Comparison of ENCODE assay signal across 17 cellular contexts in the genomic region with DNA sequence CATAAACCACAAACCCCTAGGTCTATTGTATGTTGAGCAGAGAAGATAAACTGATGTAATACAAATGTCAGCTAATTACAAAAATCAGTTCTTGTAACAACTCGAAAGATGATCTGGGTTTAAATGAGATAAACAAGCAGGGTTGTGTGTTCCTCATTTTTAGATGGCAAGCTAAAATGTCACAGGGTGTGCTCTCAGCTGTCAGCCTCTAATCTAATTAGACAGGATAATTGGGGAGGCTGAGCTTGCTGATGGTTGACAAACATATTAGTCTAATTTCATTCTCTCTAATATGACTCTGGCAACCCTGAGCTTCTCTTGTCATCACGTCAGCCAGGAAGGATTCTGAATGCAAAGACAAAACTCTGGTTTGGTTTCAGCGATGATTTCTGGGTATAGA.
"Had no signal": no experiment of that assay in that cellular context is flagged by ENCODE, and none has a peak within 500 bp of the region (broad histone marks: within the 10 kb centered on the region; RNA-seq: fewer than 3 reads in every experiment).

No MANE protein-coding gene starts in this region.

- H3K27ac Mint-ChIP-seq: activated CD4-positive, alpha-beta T cell treated with anti-CD3 and anti-CD28 coated beads for 36 hours; activated CD8-positive, alpha-beta T cell treated with anti-CD3 and anti-CD28 coated beads, Interleukin-2, amount 10 ng/mL, durations not matched to agents 7 days and 5 days; activated T-helper 1 cell treated with anti-CD3 and anti-CD28 coated beads, Interleukin-12 subunit alpha, Interleukin-12 subunit beta, Interleukin-2, Interleukin-4 antibody, amounts not matched to agents 30 ng/mL and 10 ng/mL and 1 ng/mL, durations not matched to agents 14 hours and 24 hours and 36 hours; naive thymus-derived CD8-positive, alpha-beta T cell; type B pancreatic cell had no signal

- H3K4me1 Mint-ChIP-seq: activated CD4-positive, alpha-beta T cell treated with anti-CD3 and anti-CD28 coated beads for 36 hours; naive thymus-derived CD8-positive, alpha-beta T cell had no signal

- H3K9me3 Mint-ChIP-seq: activated T-helper 1 cell treated with anti-CD3 and anti-CD28 coated beads, Interleukin-12 subunit alpha, Interleukin-12 subunit beta, Interleukin-2, Interleukin-4 antibody, amounts not matched to agents 30 ng/mL and 10 ng/mL and 1 ng/mL, durations not matched to agents 14 hours and 24 hours and 36 hours; type B pancreatic cell had no signal

- H3K4me3 Mint-ChIP-seq: activated CD4-positive, alpha-beta T cell treated with anti-CD3 and anti-CD28 coated beads for 36 hours; activated CD8-positive, alpha-beta T cell treated with anti-CD3 and anti-CD28 coated beads, Interleukin-2, amount 10 ng/mL, durations not matched to agents 7 days and 5 days; activated T-helper 1 cell treated with anti-CD3 and anti-CD28 coated beads, Interleukin-12 subunit alpha, Interleukin-12 subunit beta, Interleukin-2, Interleukin-4 antibody, amounts not matched to agents 30 ng/mL and 10 ng/mL and 1 ng/mL, durations not matched to agents 14 hours and 24 hours and 36 hours; naive thymus-derived CD8-positive, alpha-beta T cell; type B pancreatic cell had no signal

- H3K27ac ChIP-seq: sigmoid colon had no signal

- DNase-seq: activated CD4-positive, alpha-beta T cell treated with anti-CD3 and anti-CD28 coated beads for 36 hours; activated CD8-positive, alpha-beta memory T cell treated with anti-CD3 and anti-CD28 coated beads, Interleukin-2, amount 50 U/mL, for 48 hours; activated CD8-positive, alpha-beta T cell treated with anti-CD3 and anti-CD28 coated beads, Interleukin-2, amount 10 ng/mL, durations not matched to agents 7 days and 5 days; activated naive CD4-positive, alpha-beta T cell; aorta; dorsolateral prefrontal cortex; left colon; mucosa of descending colon; naive thymus-derived CD8-positive, alpha-beta T cell; nucleus accumbens; sigmoid colon; stimulated activated CD4-positive, alpha-beta T cell treated with anti-CD3 and anti-CD28 coated beads, Interleukin-2, amount 100 ng/mL, for 24 hours; stimulated activated naive CD4-positive, alpha-beta T cell treated with Interleukin-2 at 50 U/mL for 16 hours; T1000 had no signal

- H3K36me3 Mint-ChIP-seq: naive thymus-derived CD8-positive, alpha-beta T cell; type B pancreatic cell had no signal

- ATAC-seq: activated CD4-positive, alpha-beta T cell treated with anti-CD3 and anti-CD28 coated beads for 36 hours; activated CD8-positive, alpha-beta T cell treated with anti-CD3 and anti-CD28 coated beads, Interleukin-2, amount 10 ng/mL, durations not matched to agents 7 days and 5 days; esophagus mucosa; left colon; mucosa of descending colon; naive thymus-derived CD8-positive, alpha-beta T cell had no signal
